In genomic region chr17:38868968-38869646, GRCh38 we compare ENCODE assay signal across 8 cellular contexts. TPM values are rescaled to one million over a fixed set of nuclear protein-coding genes. Genes with fewer than 3 reads are reported as not detected.
A peak's percentile ranks its signal among the peaks of the same experiment; 100 is the strongest.
DNase-seq lines count a peak whose midpoint lies in the region; ATAC-seq lines count a peak whose summit lies in the region.

No MANE protein-coding gene starts in this region.

- peak overlapping the region; percentile 79 for H3K9ac ChIP-seq in endocrine pancreas (ENCODE audit: control insufficient read depth, insufficient read depth, low read length)

- peak overlapping the region; percentile 48 for H3K4me3 ChIP-seq in endocrine pancreas (ENCODE audit: control insufficient read depth, insufficient read depth, low read length)
- peak overlapping the region; percentile 96 for H3K4me3 ChIP-seq in mesodermal cell (ENCODE audit: extremely low read depth, insufficient read depth, low read length, poor library complexity, severe bottlenecking)

- H3K9me3 ChIP-seq in endocrine pancreas (ENCODE audit: control insufficient read depth, low read length) (no peaks in the 10 kb centered on the region), mesodermal cell (ENCODE audit: control insufficient read depth, low read length) (no peaks in the 10 kb centered on the region)

- H3K36me3 ChIP-seq in endocrine pancreas (ENCODE audit: control insufficient read depth, insufficient read depth, low read length) (no peaks in the 10 kb centered on the region), mesodermal cell (ENCODE audit: control insufficient read depth, insufficient read depth, low read length) (peaks cover 15% of the 10 kb centered on the region)

- peak overlapping the region; percentile 91 for H3K27ac ChIP-seq in mesodermal cell (ENCODE audit: low read depth, low read length, severe bottlenecking)

- ATAC-seq in GM19455 (IDR thresholded peaks at IDR 0.05; ENCODE audit: unreplicated experiment), result peak; percentile 29

- H3K27me3 ChIP-seq in endocrine pancreas (ENCODE audit: control insufficient read depth, insufficient read depth, low read length), result no peaks in the 10 kb centered on the region

- peak; percentile 72 for DNase-seq in COLO668 (lab: John Stamatoyannopoulos, UW; ENCODE audit: unreplicated experiment)
- peak; percentile 91 for DNase-seq in HT1080 (ENCODE audit: low read depth)
- DNase-seq in NOMO-1 treated with dmso at 0.1 percent for 144 hours (lab: John Stamatoyannopoulos, UW; ENCODE audit: unreplicated experiment), result peak; percentile 79
- DNase-seq in activated CD8-positive, alpha-beta memory T cell treated with anti-CD3 and anti-CD28 coated beads, Interleukin-2, amount 50 U/mL, for 1 hour (ENCODE audit: extremely low read depth), result peak; percentile 59
- peak; percentile 64 to 77 for DNase-seq in stimulated activated CD8-positive, alpha-beta memory T cell treated with anti-CD3 and anti-CD28 coated beads, Interleukin-15, amount 100 ng/mL, for 4 hours (ENCODE audit: low read depth in 2 of 2)

- 1% methylated on average over 18 to 21 of the region's 30 CpGs for WGBS in mesodermal cell (ENCODE audit: insufficient coverage in 2 of 2), 2 experiments

- no peaks in the 10 kb centered on the region for H3K4me1 ChIP-seq in endocrine pancreas (ENCODE audit: control insufficient read depth, insufficient read depth, low read length)
- peaks cover 27% of the 10 kb centered on the region for H3K4me1 ChIP-seq in mesodermal cell (ENCODE audit: control insufficient read depth, insufficient read depth, low read length, poor library complexity, severe bottlenecking)

RNA-seq across cellular contexts. Expression of gene LASP1, which starts 0.8 kb away (rescaled TPM):
- total RNA-seq in HT1080 (2014; rRNA removed; shearing (Covaris generic)), result 170 and 207 TPM in 2 replicates
- polyA plus RNA-seq in HT1080 (2015; cell fraction: cytosol; rRNA removed), result 146 and 160 TPM in 2 replicates
- polyA plus RNA-seq in HT1080 (2015; cell fraction: nucleus; rRNA removed), result 141 and 149 TPM in 2 replicates
- 151 TPM for polyA plus RNA-seq in mesodermal cell (2013, experiment 1 of 2)
- polyA plus RNA-seq in mesodermal cell (2013, experiment 2 of 2), result 139 TPM

RNA-seq across cellular contexts. Expression of gene RPL23, which starts 15.6 kb away (rescaled TPM):
- total RNA-seq in HT1080 (2014; rRNA removed; shearing (Covaris generic)), result 1,772 and 2,098 TPM in 2 replicates
- 1,934 and 2,333 TPM in 2 replicates for polyA plus RNA-seq in HT1080 (2015; cell fraction: cytosol; rRNA removed)
- polyA plus RNA-seq in HT1080 (2015; cell fraction: nucleus; rRNA removed), result 538 and 614 TPM in 2 replicates
- 2,211 TPM for polyA plus RNA-seq in mesodermal cell (2013, experiment 1 of 2)
- 2,367 TPM for polyA plus RNA-seq in mesodermal cell (2013, experiment 2 of 2)

RNA-seq across cellular contexts. Expression of gene CWC25, which starts 44.0 kb away (rescaled TPM):
- total RNA-seq in HT1080 (2014; rRNA removed; shearing (Covaris generic)), result 9.6 and 11.0 TPM in 2 replicates
- 10.7 and 11.3 TPM in 2 replicates for polyA plus RNA-seq in HT1080 (2015; cell fraction: cytosol; rRNA removed)
- polyA plus RNA-seq in HT1080 (2015; cell fraction: nucleus; rRNA removed), result 40.2 and 50.2 TPM in 2 replicates
- polyA plus RNA-seq in mesodermal cell (2013, experiment 1 of 2), result 17.7 TPM
- polyA plus RNA-seq in mesodermal cell (2013, experiment 2 of 2), result 15.8 TPM

Comparison
In these comparisons a context has a peak if more than half of its experiments do, and no peak if none do; other contexts are left out.
1. Peak in every context shown above with its lines: DNase-seq, ATAC-seq, H3K4me3 ChIP-seq and H3K27ac ChIP-seq.